ENCODE assay signal across 10 cellular contexts in the genomic region with DNA sequence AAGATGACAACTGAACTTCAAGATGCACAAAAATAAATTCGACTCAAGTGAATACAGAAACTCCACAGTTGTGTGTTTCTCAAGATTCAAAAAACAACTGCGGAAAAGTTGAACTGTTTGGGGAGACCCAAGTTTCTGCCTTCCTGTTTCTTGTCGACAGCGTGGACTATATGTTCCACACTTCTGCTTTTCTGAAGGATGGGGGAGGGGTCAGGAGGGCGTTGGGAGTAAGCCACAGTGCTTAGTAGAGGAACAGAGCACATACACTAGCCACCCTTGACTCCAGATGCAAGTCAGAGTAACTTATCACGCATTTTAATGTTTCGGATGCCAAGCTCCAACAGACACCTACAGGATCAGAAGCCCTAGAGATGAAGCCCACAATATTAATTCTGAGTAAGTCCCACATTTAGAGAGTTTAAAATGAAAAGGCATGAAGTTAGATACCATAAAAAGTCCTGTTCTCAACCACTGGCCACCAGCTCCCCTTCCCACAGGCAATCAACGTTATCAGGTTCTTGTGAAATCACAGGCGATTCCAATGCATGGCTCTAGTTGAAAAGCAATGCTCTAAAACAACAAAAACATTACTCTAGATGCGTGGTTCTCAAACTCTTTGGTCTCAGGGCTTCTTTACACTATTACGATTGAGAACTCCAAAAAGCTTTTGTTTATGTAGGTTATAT. TPM values are rescaled to one million over a fixed set of nuclear protein-coding genes. Genes with fewer than 3 reads are reported as not detected.
A peak's percentile ranks its signal among the peaks of the same experiment; 100 is the strongest.
DNase-seq lines count a peak whose midpoint lies in the region; ATAC-seq and TF ChIP-seq lines count a peak whose summit lies in the region.
"Had no signal": no experiment of that assay in that cellular context is flagged by ENCODE, and none has a peak within 500 bp of the region (broad histone marks: within the 10 kb centered on the region; RNA-seq: fewer than 3 reads in every experiment).

No MANE protein-coding gene starts in this region.

- H3K4me2 ChIP-seq in neural progenitor cell: no peak overlapping the region

- ATAC-seq in GM18499 (IDR thresholded peaks at IDR 0.05; ENCODE audit: insufficient read depth, unreplicated experiment) (peak; percentile 41), HG02588 (IDR thresholded peaks at IDR 0.05; ENCODE audit: unreplicated experiment) (peak; percentile 32), lung (ENCODE audit: insufficient read depth, low FRiP score) (no peak), HG02970 (IDR thresholded peaks at IDR 0.05; ENCODE audit: low FRiP score, unreplicated experiment) (no peak)

- peaks cover 4 to 16% of the 10 kb centered on the region in 2 donors for H3K4me1 ChIP-seq in lung (ENCODE audit: control insufficient read depth in 2 of 2, insufficient read depth in 2 of 2, low read length in 2 of 2)
- H3K4me1 ChIP-seq in neural progenitor cell: peaks cover 8% of the 10 kb centered on the region

- no peak overlapping the region for H3K9ac ChIP-seq in neural progenitor cell

- H3K36me3 ChIP-seq in lung (ENCODE audit: control insufficient read depth in 2 of 2, insufficient read depth in 2 of 2, low read length in 2 of 2) (no peaks in the 10 kb centered on the region), neural progenitor cell (peaks cover 7% of the 10 kb centered on the region)
- H3K36me3 ChIP-seq: right lobe of liver had no signal

- CTCF ChIA-PET in activated CD4-positive, alpha-beta memory T cell treated with anti-CD3 and anti-CD28 coated beads for 36 hours (lab: Charles Lee): interaction anchor here (0.7 to 1.1 kb wide), 3 partner anchors 22 to 23 kb away, joined by 3 to 4 read pairs (median 3); no protein-coding TSS in a partner anchor

- H4K20me1 ChIP-seq in neural progenitor cell (ENCODE audit: low read depth): peaks cover 25% of the 10 kb centered on the region

- H3K27ac Mint-ChIP-seq in activated CD4-positive, alpha-beta memory T cell treated with anti-CD3 and anti-CD28 coated beads for 36 hours: no peak overlapping the region
- no peak overlapping the region for H3K27ac Mint-ChIP-seq in neural progenitor cell
- H3K27ac Mint-ChIP-seq: brain had no signal

- no peak for TF ChIP-seq POLR2A in NB4 (IDR thresholded peaks at IDR 0.05; ENCODE audit: extremely low read depth, insufficient read length)

- H3K9me3 ChIP-seq in lung (ENCODE audit: control insufficient read depth in 2 of 2, insufficient read depth in 1 of 2, low read length in 1 of 2): no peaks in the 10 kb centered on the region
- no peaks in the 10 kb centered on the region for H3K9me3 ChIP-seq in neural progenitor cell (ENCODE audit: low read depth)
- H3K9me3 ChIP-seq: right lobe of liver had no signal

- no peaks in the 10 kb centered on the region for H3K27me3 Mint-ChIP-seq in activated CD4-positive, alpha-beta memory T cell treated with anti-CD3 and anti-CD28 coated beads for 36 hours
- peaks cover 2% of the 10 kb centered on the region for H3K27me3 Mint-ChIP-seq in neural progenitor cell (ENCODE audit: insufficient read depth, low read depth)

- H3K27ac ChIP-seq in lung (ENCODE audit: low read depth in 1 of 2, low read length in 1 of 2) (peak overlapping the region in 1 of 2 donors; percentile 24), neural progenitor cell (no peak overlapping the region)
- H3K27ac ChIP-seq: right lobe of liver had no signal

- TF ChIP-seq CTCF in NB4 (IDR thresholded peaks at IDR 0.05; ENCODE audit: low read depth, low read length) (no peak), lung (IDR thresholded peaks at IDR 0.05; ENCODE audit: control extremely low read depth, extremely low read depth) (no peak), neural progenitor cell (IDR thresholded peaks at IDR 0.05) (no peak)

- peaks cover 11% of the 10 kb centered on the region for H3K36me3 Mint-ChIP-seq in activated CD4-positive, alpha-beta memory T cell treated with anti-CD3 and anti-CD28 coated beads for 36 hours
- peaks cover 44% of the 10 kb centered on the region for H3K36me3 Mint-ChIP-seq in neural progenitor cell

- H2AFZ ChIP-seq in neural progenitor cell (replicated peaks): no peak overlapping the region

- no peaks in the 10 kb centered on the region for H3K9me3 Mint-ChIP-seq in activated CD4-positive, alpha-beta memory T cell treated with anti-CD3 and anti-CD28 coated beads for 36 hours
- peaks cover 15% of the 10 kb centered on the region for H3K9me3 Mint-ChIP-seq in neural progenitor cell

- POLR2A ChIA-PET in activated CD4-positive, alpha-beta memory T cell treated with anti-CD3 and anti-CD28 coated beads for 36 hours (lab: Charles Lee): no interaction called here

- H3K79me2 ChIP-seq in neural progenitor cell (ENCODE audit: low read depth): peaks cover 91% of the 10 kb centered on the region

- peak overlapping the region; percentile 63 for H3K4me3 ChIP-seq in NB4 (ENCODE audit: low read depth, low read length)
- H3K4me3 ChIP-seq in lung: no peak overlapping the region
- no peak overlapping the region for H3K4me3 ChIP-seq in neural progenitor cell
- H3K4me3 ChIP-seq: right lobe of liver had no signal

- peak; percentile 98 for DNase-seq in NB4 (ENCODE audit: low read depth)
- DNase-seq in lung (ENCODE audit: low spot score): peak; percentile 67
- no peak for DNase-seq in activated CD4-positive, alpha-beta memory T cell treated with anti-CD3 and anti-CD28 coated beads for 36 hours
- no peak for DNase-seq in activated naive CD4-positive, alpha-beta T cell treated with Interleukin-2 at 50 U/mL for 16 hours
- no peak for DNase-seq in neural progenitor cell (ENCODE audit: low spot score)
- DNase-seq: right lobe of liver had no signal

- intact Hi-C loops in activated CD4-positive, alpha-beta memory T cell treated with anti-CD3 and anti-CD28 coated beads for 36 hours (cut with micrococcal nuclease): loop anchor here (10.0 kb wide), 1 partner anchor 1879 kb away; a partner anchor contains a TSS

- H3F3A ChIP-seq in neural progenitor cell (ENCODE audit: low read depth): peaks cover 18% of the 10 kb centered on the region

- no peak overlapping the region for H3K4me3 Mint-ChIP-seq in activated CD4-positive, alpha-beta memory T cell treated with anti-CD3 and anti-CD28 coated beads for 36 hours
- H3K4me3 Mint-ChIP-seq in neural progenitor cell: no peak overlapping the region

- H3K27me3 ChIP-seq in lung (ENCODE audit: control insufficient read depth, insufficient read depth) (no peaks in the 10 kb centered on the region), neural progenitor cell (no peaks in the 10 kb centered on the region)
- H3K27me3 ChIP-seq: right lobe of liver had no signal

- 46 to 75% methylated on average over 11 of the region's 11 CpGs for WGBS in lung, 2 donors

- H3K4me1 Mint-ChIP-seq in activated CD4-positive, alpha-beta memory T cell treated with anti-CD3 and anti-CD28 coated beads for 36 hours (ENCODE audit: low read depth): peaks cover 67% of the 10 kb centered on the region
- H3K4me1 Mint-ChIP-seq in neural progenitor cell: peaks cover 16% of the 10 kb centered on the region

RNA-seq across cellular contexts. Expression of a gene that starts 4.2 kb away (rescaled TPM):
- total RNA-seq in lung (10 to 100 TPM; 33.1 to 40.2 TPM), neural progenitor cell (ENCODE audit: low replicate concordance) (33.6 and 34.6 TPM in 2 replicates)
- polyA plus RNA-seq in lung: 10 to 100 TPM; 10.9 to 20.7 TPM
- total RNA-seq in activated CD4-positive, alpha-beta memory T cell treated with anti-CD3 and anti-CD28 coated beads for 36 hours: 10 to 100 TPM; 51.7 to 53.7 TPM

Comparison
In these comparisons a context has a peak if more than half of its experiments do, and no peak if none do; other contexts are left out.
1. ATAC-seq: peak in GM18499 (single experiment) and HG02588 (single experiment); none in lung (single experiment) and HG02970 (single experiment).
2. DNase-seq: peak in NB4 (single experiment) and lung (single experiment); none in activated CD4-positive, alpha-beta memory T cell treated with anti-CD3 and anti-CD28 coated beads for 36 hours (single experiment), activated naive CD4-positive, alpha-beta T cell treated with Interleukin-2 at 50 U/mL for 16 hours (single experiment) and neural progenitor cell (single experiment).